8 cellular contexts compared by ENCODE assay signal in the genomic region with DNA sequence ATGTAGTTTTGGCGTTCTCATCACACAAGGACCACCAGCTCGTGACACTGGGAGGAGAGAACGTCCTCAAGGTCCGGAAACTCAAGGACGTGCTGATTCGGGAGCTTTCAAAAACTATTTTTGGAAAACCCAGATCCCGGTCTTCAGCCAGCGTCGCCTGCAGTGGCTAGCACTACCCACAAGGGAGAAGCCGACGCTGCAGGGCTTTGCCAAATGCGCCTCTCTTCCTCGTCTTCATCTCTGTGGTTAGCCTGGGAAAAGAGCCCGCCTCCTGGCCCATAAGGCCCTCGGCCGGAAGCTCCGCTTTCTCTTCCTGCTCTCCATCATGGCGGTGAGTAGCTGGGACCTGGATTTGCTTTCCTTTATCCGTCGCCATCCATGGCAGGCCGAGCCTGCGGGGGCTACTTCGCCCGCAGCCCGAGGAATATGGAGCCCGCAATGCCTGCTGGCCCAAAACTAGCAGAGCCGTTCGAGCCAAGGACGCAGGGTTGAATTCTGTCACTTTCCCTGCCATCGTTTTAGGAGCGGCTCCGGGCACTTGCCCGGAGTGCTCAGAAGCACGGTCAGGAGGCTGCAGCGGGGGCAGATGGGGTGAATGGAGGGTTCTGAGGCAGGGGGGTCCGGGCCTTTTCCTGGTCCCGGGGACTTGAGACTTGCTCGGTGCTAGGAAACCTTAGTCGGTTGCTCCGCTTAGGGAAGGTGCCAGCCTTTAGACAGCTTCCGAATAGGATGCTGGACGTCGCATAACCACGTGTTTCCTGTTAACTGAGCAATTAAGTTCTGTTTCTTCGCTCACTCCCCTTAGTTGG. TPM values are rescaled to one million over a fixed set of nuclear protein-coding genes. Genes with fewer than 3 reads are reported as not detected.
DNase-seq lines count a peak whose midpoint lies in the region; ATAC-seq, FAIRE-seq and TF ChIP-seq lines count a peak whose summit lies in the region.

A gene (plus strand): TSS at position 308 of the 809 bp plus-strand sequence. CDS start 18 bp downstream, at position 326.

- H3K4me3 ChIP-seq in OCI-LY7 (ENCODE audit: low read depth, low read length, poor library complexity, severe bottlenecking) (peak within 1 kb of the TSS; percentile 90), endothelial cell of umbilical vein (replicated peaks in 1 of 3; ENCODE audit: insufficient read depth in 1 of 3, low read depth in 1 of 3, low read length in 3 of 3) (peak within 1 kb of the TSS; percentile 70 to 96 (median 88))

- no peaks in the 10 kb centered on the region for H3K27me3 ChIP-seq in endothelial cell of umbilical vein (ENCODE audit: control insufficient read depth in 2 of 2, insufficient read depth in 2 of 2, low read length in 2 of 2)

- CTCF ChIA-PET in OCI-LY7 (lab: Charles Lee; ENCODE audit: unreplicated experiment) (no interaction called here), endothelial cell of umbilical vein (lab: Charles Lee) (interaction anchor here (0.6 to 1.6 kb wide), 18 partner anchors 9 to 208 kb away, joined by 3 to 10 read pairs (median 4); a partner anchor contains a TSS)

- H3K9ac ChIP-seq in endothelial cell of umbilical vein (replicated peaks; ENCODE audit: extremely low read depth, insufficient read depth, low read length): peak within 1 kb of the TSS; percentile 93

- no peaks in the 10 kb centered on the region for H3K9me2 ChIP-seq in OCI-LY7 (ENCODE audit: insufficient read depth, low read length)

- ATAC-seq in GM21447 (IDR thresholded peaks at IDR 0.05; ENCODE audit: unreplicated experiment): peak; percentile 84

- POLR2A ChIA-PET in OCI-LY7 (lab: Charles Lee): interaction anchor here (0.7 to 1.3 kb wide), 7 partner anchors 15 to 270 kb away, joined by 3 to 5 read pairs (median 3); no protein-coding TSS in a partner anchor
- POLR2A ChIA-PET in endothelial cell of umbilical vein (lab: Charles Lee): interaction anchor here (0.6 to 1.2 kb wide), 4 partner anchors 9 to 88 kb away, joined by 3 to 7 read pairs (median 4); no protein-coding TSS in a partner anchor

- TF ChIP-seq POLR2A in endothelial cell of umbilical vein (IDR thresholded peaks at IDR 0.05; ENCODE audit: low read depth, low read length): peak; percentile 98

- H3K4me1 ChIP-seq in OCI-LY7 (ENCODE audit: insufficient read depth, low read length, poor library complexity, severe bottlenecking) (peaks cover 40% of the 10 kb centered on the region), endothelial cell of umbilical vein (ENCODE audit: control insufficient read depth, extremely low read depth, insufficient read depth, low read length) (peaks cover 30% of the 10 kb centered on the region)

- DNase-seq in D341Med (ENCODE audit: low spot score): peak; percentile 93
- peak; percentile 88 for DNase-seq in HuH-7 (ENCODE audit: low spot score)
- DNase-seq in OCI-LY7 (ENCODE audit: low spot score): peak; percentile 97
- DNase-seq in activated T-cell treated with anti-CD3 and anti-CD28 coated beads for 1 hour (ENCODE audit: low read depth): peak; percentile 77
- DNase-seq in endothelial cell of umbilical vein (ENCODE audit: low read depth, low spot score): peak; percentile 96
- DNase-seq in middle frontal gyrus (ENCODE audit: extremely low spot score, low spot score): peak; percentile 90
- peak; percentile 75 to 80 for DNase-seq in stimulated activated CD8-positive, alpha-beta memory T cell treated with anti-CD3 and anti-CD28 coated beads, Interleukin-2, amount 100 ng/mL, for 48 hours (ENCODE audit: low read depth in 2 of 2)

- intact Hi-C loops in OCI-LY7 (cut with micrococcal nuclease; ENCODE audit: unreplicated experiment) (loop anchor here (2.0 to 5.0 kb wide), 2 partner anchors 53 to 349 kb away; a partner anchor contains a TSS), endothelial cell of umbilical vein (cut with micrococcal nuclease) (loop anchor here (1.0 to 2.0 kb wide), 3 partner anchors 52 to 673 kb away; a partner anchor contains a TSS)

- H2AFZ ChIP-seq in OCI-LY7 (ENCODE audit: low read length): peak within 1 kb of the TSS; percentile 47; the same call in 1 of the 2 replicates
- H2AFZ ChIP-seq in endothelial cell of umbilical vein (ENCODE audit: low read depth, low read length): peak within 1 kb of the TSS; percentile 3

- H3K27ac ChIP-seq in OCI-LY7 (ENCODE audit: low read depth, low read length, poor library complexity, severe bottlenecking) (peak within 1 kb of the TSS; percentile 68), endothelial cell of umbilical vein (ENCODE audit: insufficient read depth, low read depth, low read length) (peak within 1 kb of the TSS; percentile 77)

- H3K4me2 ChIP-seq in OCI-LY7 (ENCODE audit: low read length) (peak within 1 kb of the TSS; percentile 86), endothelial cell of umbilical vein (ENCODE audit: insufficient read depth, low read length) (peak within 1 kb of the TSS; percentile 97)

- dilution Hi-C loops in endothelial cell of umbilical vein (cut with MboI; ENCODE audit: extremely low pct_ligation_motif_present, low sequenced_read_pairs): no loop called here

- H4K20me1 ChIP-seq in OCI-LY7 (ENCODE audit: insufficient read depth, low read length) (peaks cover 42% of the 10 kb centered on the region), endothelial cell of umbilical vein (replicated peaks; ENCODE audit: control insufficient read depth, extremely low read depth, insufficient read depth, low read length) (peaks cover 3% of the 10 kb centered on the region)

- H3K36me3 ChIP-seq in OCI-LY7 (ENCODE audit: insufficient read depth, low read length) (peaks cover 50% of the 10 kb centered on the region), endothelial cell of umbilical vein (ENCODE audit: control insufficient read depth in 2 of 2, extremely low read depth in 1 of 2, insufficient read depth in 2 of 2, low read length in 2 of 2) (peaks cover 29 to 31% of the 10 kb centered on the region in 2 experiments)

- peak; percentile 80 for TF ChIP-seq CTCF in OCI-LY7 (conservative IDR thresholded peaks at IDR 0.05; ENCODE audit: low read length)
- peak; percentile 58 to 81 for TF ChIP-seq CTCF in endothelial cell of umbilical vein (IDR thresholded peaks at IDR 0.05; ENCODE audit: extremely low read depth in 1 of 2, insufficient read depth in 1 of 2, low read depth in 1 of 2, low read length in 2 of 2)

- H3K79me2 ChIP-seq in OCI-LY7 (ENCODE audit: insufficient read depth, low read depth, low read length) (peaks cover 55% of the 10 kb centered on the region), endothelial cell of umbilical vein (ENCODE audit: control insufficient read depth, insufficient read depth, low read length) (peaks cover 51% of the 10 kb centered on the region)

- BruUV-seq in OCI-LY7 (replicated peaks; lab: Mats Ljungman, UMichigan): no TSS peak
- TSS peak; percentile 94 for BruUV-seq in endothelial cell of umbilical vein (replicated peaks; lab: Mats Ljungman, UMichigan)

- no peaks in the 10 kb centered on the region for H3K9me3 ChIP-seq in OCI-LY7 (ENCODE audit: low read length)
- H3K9me3 ChIP-seq in endothelial cell of umbilical vein (replicated peaks; ENCODE audit: control insufficient read depth, insufficient read depth, low read length): no peaks in the 10 kb centered on the region

- H3K9me1 ChIP-seq in endothelial cell of umbilical vein (replicated peaks; ENCODE audit: control insufficient read depth, extremely low read depth, insufficient read depth, low read length): no peaks in the 10 kb centered on the region

- peak; percentile 100 for FAIRE-seq in endothelial cell of umbilical vein (lab: Jason Lieb, UNC)

TF ChIP-seq in endothelial cell of umbilical vein, 7 proteins besides CTCF, POLR2A, EP300 and RAD21:
- TF ChIP-seq JUN (IDR thresholded peaks at IDR 0.05; ENCODE audit: borderline replicate concordance, insufficient read depth, insufficient read length, low read depth): no peak
- TF ChIP-seq GATA2 (IDR thresholded peaks at IDR 0.05; ENCODE audit: insufficient read depth, insufficient read length, low read depth, low read length): no peak
- no peak for TF ChIP-seq FOS (IDR thresholded peaks at IDR 0.05; ENCODE audit: borderline replicate concordance, insufficient read depth, low read length)
- TF ChIP-seq POLR2AphosphoS5 (IDR thresholded peaks at IDR 0.05; ENCODE audit: insufficient read depth, low read depth, low read length): peak; percentile 97
- TF ChIP-seq MYC (IDR thresholded peaks at IDR 0.05; ENCODE audit: low read depth, low read length): peak; percentile 81
- TF ChIP-seq, protein P1, sequence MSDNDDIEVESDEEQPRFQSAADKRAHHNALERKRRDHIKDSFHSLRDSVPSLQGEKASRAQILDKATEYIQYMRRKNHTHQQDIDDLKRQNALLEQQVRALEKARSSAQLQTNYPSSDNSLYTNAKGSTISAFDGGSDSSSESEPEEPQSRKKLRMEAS (IDR thresholded peaks at IDR 0.05; ENCODE audit: insufficient read depth, insufficient read length): peak; percentile 92
- no peak for TF ChIP-seq EZH2 (IDR thresholded peaks at IDR 0.05; ENCODE audit: borderline replicate concordance, low read depth, low read length, severe bottlenecking)

RNA-seq across cellular contexts. Expression of the gene that starts here (rescaled TPM):
- 1,891 and 2,496 TPM in 2 replicates for total RNA-seq in OCI-LY7 (2014; rRNA removed; shearing (Covaris generic))
- total RNA-seq in OCI-LY7 (2022) (1,767 and 1,774 TPM in 2 replicates), endothelial cell of umbilical vein (1,084 and 1,169 TPM in 2 replicates)
- polyA plus RNA-seq in endothelial cell of umbilical vein: 656 and 861 TPM in 2 replicates
- polyA plus RNA-seq in endothelial cell of umbilical vein (2011; cell fraction: cytosol; rRNA removed): 1,857 and 2,097 TPM in 2 replicates
- 491 and 654 TPM in 2 replicates for polyA plus RNA-seq in endothelial cell of umbilical vein (2011; cell fraction: nucleus; rRNA removed)
- 2,376 and 2,717 TPM in 2 replicates for polyA plus RNA-seq in endothelial cell of umbilical vein (2012)
- 532 and 552 TPM in 2 replicates for polyA minus RNA-seq in endothelial cell of umbilical vein
- polyA minus RNA-seq in endothelial cell of umbilical vein (2011; cell fraction: cytosol; rRNA and poly(A)+ RNA removed): 533 TPM
- 123 and 143 TPM in 2 replicates for polyA minus RNA-seq in endothelial cell of umbilical vein (2011; cell fraction: nucleus; rRNA and poly(A)+ RNA removed)

Comparison
In these comparisons a context has a peak if more than half of its experiments do, and no peak if none do; other contexts are left out.
1. Peak in every context shown above with its lines: DNase-seq, ATAC-seq, H3K4me3 ChIP-seq and H3K27ac ChIP-seq.